8 cellular contexts compared by ENCODE assay signal in genomic region chr3:42581400-42581708, GRCh38. TPM values are rescaled to one million over a fixed set of nuclear protein-coding genes. Genes with fewer than 3 reads are reported as not detected.
A peak's percentile ranks its signal among the peaks of the same experiment; 100 is the strongest.
DNase-seq lines count a peak whose midpoint lies in the region; ATAC-seq and TF ChIP-seq lines count a peak whose summit lies in the region.

No MANE protein-coding gene starts in this region.

- no peak for TF ChIP-seq POLR2A in stomach (IDR thresholded peaks at IDR 0.05)

- no peaks in the 10 kb centered on the region for H3K9me3 ChIP-seq in iPS-18a (ENCODE audit: control insufficient read depth, low read depth, low read length)
- no peaks in the 10 kb centered on the region for H3K9me3 ChIP-seq in stomach

- POLR2A ChIA-PET in activated CD4-positive, alpha-beta memory T cell treated with anti-CD3 and anti-CD28 coated beads, Interleukin-2, amount 10 ng/mL, durations not matched to agents 7 days and 5 days (lab: Charles Lee): interaction anchor here (0.7 to 4.1 kb wide), 18 partner anchors 9 to 79 kb away, joined by 3 to 81 read pairs (median 4); partner anchors contain the start of genes NKTR, SS18L2 and VIPR1

- TF ChIP-seq CTCF in stomach (IDR thresholded peaks at IDR 0.05): no peak

- H3K27me3 ChIP-seq in iPS-18a (ENCODE audit: control insufficient read depth, insufficient read depth, low read length): no peaks in the 10 kb centered on the region
- no peaks in the 10 kb centered on the region for H3K27me3 ChIP-seq in stomach

- H3K4me3 ChIP-seq in iPS-18a (ENCODE audit: low read length) (peak overlapping the region; percentile 95), stomach (peak overlapping the region; percentile 80 to 91 (median 84))

- no peak for TF ChIP-seq EP300 in stomach (IDR thresholded peaks at IDR 0.05)

- CTCF ChIA-PET in activated CD4-positive, alpha-beta memory T cell treated with anti-CD3 and anti-CD28 coated beads, Interleukin-2, amount 10 ng/mL, durations not matched to agents 7 days and 5 days (lab: Charles Lee): interaction anchor here (1.0 to 3.7 kb wide), 10 partner anchors 9 to 166 kb away, joined by 3 to 31 read pairs (median 4); partner anchors contain the start of genes NKTR and SS18L2

- 0 to 1% (median 0%) methylated on average over 6 to 11 of the region's 11 CpGs for WGBS in stomach, 5 donors

- peaks cover 41% of the 10 kb centered on the region for H3K36me3 Mint-ChIP-seq in activated CD4-positive, alpha-beta memory T cell treated with anti-CD3 and anti-CD28 coated beads, Interleukin-2, amount 10 ng/mL, durations not matched to agents 7 days and 5 days (ENCODE audit: low read depth)

- H3K27ac ChIP-seq in iPS-18a (ENCODE audit: low read length) (peak overlapping the region; percentile 87), stomach (peak overlapping the region; percentile 90 to 96 (median 92))

- H3K9ac ChIP-seq in iPS-18a (ENCODE audit: low read length): peak overlapping the region; percentile 88

- peak overlapping the region; percentile 7 for H3K27ac Mint-ChIP-seq in activated CD4-positive, alpha-beta memory T cell treated with anti-CD3 and anti-CD28 coated beads, Interleukin-2, amount 10 ng/mL, durations not matched to agents 7 days and 5 days

- intact Hi-C loops in stomach (cut with DNase I; ENCODE audit: low total_unique reads): no loop called here

- H3K4me1 Mint-ChIP-seq in activated CD4-positive, alpha-beta memory T cell treated with anti-CD3 and anti-CD28 coated beads, Interleukin-2, amount 10 ng/mL, durations not matched to agents 7 days and 5 days: peaks cover 60% of the 10 kb centered on the region

- ATAC-seq in HG03025 (IDR thresholded peaks at IDR 0.05; ENCODE audit: low FRiP score, unreplicated experiment) (no peak), GM18858 (IDR thresholded peaks at IDR 0.05; ENCODE audit: unreplicated experiment) (no peak)

- H3K27me3 Mint-ChIP-seq in activated CD4-positive, alpha-beta memory T cell treated with anti-CD3 and anti-CD28 coated beads, Interleukin-2, amount 10 ng/mL, durations not matched to agents 7 days and 5 days: no peaks in the 10 kb centered on the region

- peaks cover 5% of the 10 kb centered on the region for H3K36me3 ChIP-seq in iPS-18a (ENCODE audit: control insufficient read depth, low read depth, low read length)
- H3K36me3 ChIP-seq in stomach: peaks cover 0 to 3% (median 0%) of the 10 kb centered on the region in 4 donors

- no peaks in the 10 kb centered on the region for H3K9me3 Mint-ChIP-seq in activated CD4-positive, alpha-beta memory T cell treated with anti-CD3 and anti-CD28 coated beads, Interleukin-2, amount 10 ng/mL, durations not matched to agents 7 days and 5 days

- H3K4me3 Mint-ChIP-seq in activated CD4-positive, alpha-beta memory T cell treated with anti-CD3 and anti-CD28 coated beads, Interleukin-2, amount 10 ng/mL, durations not matched to agents 7 days and 5 days: peak overlapping the region; percentile 86

- H3K4me1 ChIP-seq in iPS-18a (ENCODE audit: control insufficient read depth, low read depth, low read length) (peaks cover 22% of the 10 kb centered on the region), stomach (peaks cover 13 to 41% (median 27%) of the 10 kb centered on the region in 4 donors)

- DNase-seq in SIG-M5 treated with dmso at 0.1 percent for 504 hours (lab: John Stamatoyannopoulos, UW; ENCODE audit: unreplicated experiment) (peak; percentile 29), SIG-M5 (lab: John Stamatoyannopoulos, UW) (no peak), stomach (no peak), NCI-H146 treated with DMSO at 0.1 percent for 48 hours (lab: John Stamatoyannopoulos, UW; ENCODE audit: unreplicated experiment) (no peak)
- no peak for DNase-seq in activated CD4-positive, alpha-beta memory T cell treated with anti-CD3 and anti-CD28 coated beads, Interleukin-2, amount 10 ng/mL, durations not matched to agents 7 days and 5 days

RNA-seq across cellular contexts. Expression of gene SEC22C, which starts 0.4 kb away (rescaled TPM):
- 10 to 100 TPM; 58.8 to 62.0 TPM for total RNA-seq in activated CD4-positive, alpha-beta memory T cell treated with anti-CD3 and anti-CD28 coated beads, Interleukin-2, amount 10 ng/mL, durations not matched to agents 7 days and 5 days
- 10 to 100 TPM in 4 of 5 donors, 1 to 10 TPM in 1; 9.8 to 64.3 (median 32.7) TPM for total RNA-seq in stomach
- 10 to 100 TPM; 15.5 to 31.5 (median 26.3) TPM for polyA plus RNA-seq in stomach

RNA-seq across cellular contexts. Expression of gene SS18L2, which starts 9.3 kb away (rescaled TPM):
- total RNA-seq in activated CD4-positive, alpha-beta memory T cell treated with anti-CD3 and anti-CD28 coated beads, Interleukin-2, amount 10 ng/mL, durations not matched to agents 7 days and 5 days: 10 to 100 TPM; 64.4 to 65.1 TPM
- 10 to 100 TPM in 4 of 5 donors, 1 to 10 TPM in 1; 8.0 to 34.4 (median 27.7) TPM for total RNA-seq in stomach
- 10 to 100 TPM; 31.9 to 59.7 (median 49.6) TPM for polyA plus RNA-seq in stomach

RNA-seq across cellular contexts. Expression of gene NKTR, which starts 19.1 kb away (rescaled TPM):
- 10 to 100 TPM; 97.8 to 98.9 TPM for total RNA-seq in activated CD4-positive, alpha-beta memory T cell treated with anti-CD3 and anti-CD28 coated beads, Interleukin-2, amount 10 ng/mL, durations not matched to agents 7 days and 5 days
- 100 to 1,000 TPM in 4 of 5 donors, 10 to 100 TPM in 1; 76.5 to 488 (median 141) TPM for total RNA-seq in stomach
- polyA plus RNA-seq in stomach: 10 to 100 TPM in 1 of 3 donors, 1 to 10 TPM in 2; 3.8 to 20.0 (median 6.4) TPM
